ENCODE assay signal across 9 cellular contexts in genomic region chr17:57860414-57860999, GRCh38. TPM values are rescaled to one million over a fixed set of nuclear protein-coding genes. Genes with fewer than 3 reads are reported as not detected.
DNase-seq lines count a peak whose midpoint lies in the region; ATAC-seq and TF ChIP-seq lines count a peak whose summit lies in the region.
"Had no signal": no experiment of that assay in that cellular context is flagged by ENCODE, and none has a peak within 500 bp of the region (broad histone marks: within the 10 kb centered on the region; RNA-seq: fewer than 3 reads in every experiment).

No MANE protein-coding gene starts in this region.

- BruUV-seq in IMR-90 (replicated peaks; lab: Mats Ljungman, UMichigan) = no TSS peak

- H3K56ac ChIP-seq in IMR-90 (ENCODE audit: extremely low read depth, insufficient read depth, low read length) = no peak overlapping the region

- peak overlapping the region; percentile 26 for H3K4me3 ChIP-seq in CD4-positive, CD25-positive, alpha-beta regulatory T cell (ENCODE audit: low read depth, low read length)
- H3K4me3 ChIP-seq in IMR-90 (ENCODE audit: insufficient read depth, low read depth, low read length) = no peak overlapping the region
- H3K4me3 ChIP-seq in neutrophil (ENCODE audit: low read depth in 1 of 2, low read length in 1 of 2) = peak overlapping the region; percentile 78 to 81
- H3K4me3 ChIP-seq in brain microvascular endothelial cell (ENCODE audit: low read depth, low read length) = no peak overlapping the region

- no peaks in the 10 kb centered on the region for H3K79me1 ChIP-seq in IMR-90 (ENCODE audit: low read depth in 1 of 2, low read length in 2 of 2)

- H3K36me3 ChIP-seq in CD4-positive, CD25-positive, alpha-beta regulatory T cell (ENCODE audit: control insufficient read depth, insufficient read depth, low read length) = no peaks in the 10 kb centered on the region
- H3K36me3 ChIP-seq in IMR-90 (ENCODE audit: control insufficient read depth, insufficient read depth, low read length) (peaks cover 7% of the 10 kb centered on the region), neutrophil (peaks cover 8% of the 10 kb centered on the region), brain microvascular endothelial cell (replicated peaks) (no peaks in the 10 kb centered on the region)

- DNase-seq in CD4-positive, CD25-positive, alpha-beta regulatory T cell = no peak
- DNase-seq in IMR-90 = no peak
- DNase-seq in central memory CD8-positive, alpha-beta T cell (ENCODE audit: low spot score in 2 of 2) = no peak
- DNase-seq in SHP77 (lab: John Stamatoyannopoulos, UW) = no peak
- DNase-seq in midbrain (lab: John Stamatoyannopoulos, UW) = no peak
- no peak for DNase-seq in brain microvascular endothelial cell
- DNase-seq in NOMO-1 treated with DMSO at 0.1 percent for 48 hours (lab: John Stamatoyannopoulos, UW; ENCODE audit: unreplicated experiment) = no peak
- DNase-seq: NCI-H2029 treated with DMSO at 0.1 percent for 48 hours had no signal

- H3K27ac Mint-ChIP-seq in CD4-positive, CD25-positive, alpha-beta regulatory T cell = peak overlapping the region in 2 of 3 donors; percentile 49 to 76
- peak overlapping the region; percentile 76 for H3K27ac Mint-ChIP-seq in central memory CD8-positive, alpha-beta T cell (ENCODE audit: low read depth)

- no peak for TF ChIP-seq POLR2A in IMR-90 (IDR thresholded peaks at IDR 0.05; ENCODE audit: low read depth, low read length)

- no peaks in the 10 kb centered on the region for H3K36me3 Mint-ChIP-seq in CD4-positive, CD25-positive, alpha-beta regulatory T cell
- peaks cover 5% of the 10 kb centered on the region for H3K36me3 Mint-ChIP-seq in central memory CD8-positive, alpha-beta T cell (ENCODE audit: insufficient read depth)

- no peak overlapping the region for H3K9ac ChIP-seq in IMR-90 (ENCODE audit: low read depth, low read length)

- in situ Hi-C loops in IMR-90 (cut with MboI; ENCODE audit: low sequenced_read_pairs) (loop anchor here (25.0 kb wide), 1 partner anchor 477 kb away; the partner anchor contains the start of gene TSPOAP1), brain microvascular endothelial cell (cut with HindIII; ENCODE audit: low pct_ligation_motif_present, low sequenced_read_pairs) (no loop called here)

- H3K27me3 Mint-ChIP-seq in CD4-positive, CD25-positive, alpha-beta regulatory T cell = peaks cover 56% of the 10 kb centered on the region
- H3K27me3 Mint-ChIP-seq in central memory CD8-positive, alpha-beta T cell = peaks cover 50% of the 10 kb centered on the region

- 0 out of 2 replicates have a peak overlapping the region, but pooled peaks have one; percentile 8 for H4K5ac ChIP-seq in IMR-90 (ENCODE audit: low read depth, low read length)

- no peak overlapping the region for H3K18ac ChIP-seq in IMR-90 (ENCODE audit: low read depth, low read length)

- POLR2A ChIA-PET in IMR-90 (lab: Charles Lee; ENCODE audit: unreplicated experiment) = interaction anchor here (0.5 to 0.8 kb wide), 4 partner anchors 10 to 131 kb away, joined by 3 to 7 read pairs (median 4); no protein-coding TSS in a partner anchor

- dilution Hi-C loops in IMR-90 (cut with HindIII; ENCODE audit: low sequenced_read_pairs, unreplicated experiment) = loop anchor here (25.0 kb wide), 1 partner anchor 127 kb away; the partner anchor contains the start of gene VEZF1

- peak overlapping the region; percentile 66 for H2BK120ac ChIP-seq in IMR-90 (ENCODE audit: low read depth, low read length)

- H2BK5ac ChIP-seq in IMR-90 (ENCODE audit: low read depth, low read length, poor library complexity, severe bottlenecking) = peak overlapping the region; percentile 22

- H4K91ac ChIP-seq in IMR-90 (ENCODE audit: insufficient read depth, low read depth, low read length) = no peak overlapping the region

- peak overlapping the region; percentile 92; the same call in 1 of the 2 replicates for H2AK5ac ChIP-seq in IMR-90 (ENCODE audit: low read depth, low read length)

- no peaks in the 10 kb centered on the region; the same call in 1 of the 2 replicates for H3K9me1 ChIP-seq in IMR-90 (ENCODE audit: insufficient read depth, low read length)

- ATAC-seq in CD4-positive, CD25-positive, alpha-beta regulatory T cell (ENCODE audit: low read depth in 2 of 2) = no peak
- no peak for ATAC-seq in IMR-90 (ENCODE audit: low read depth)
- no peak for ATAC-seq in central memory CD8-positive, alpha-beta T cell (replicated peaks; ENCODE audit: extremely low read depth, poor library complexity, severe bottlenecking)

- H4K8ac ChIP-seq in IMR-90 (ENCODE audit: low read depth in 2 of 2, low read length in 2 of 2) = 0 out of 4 replicates have a peak overlapping the region, but pooled peaks of 1 of the 2 experiments have one; percentile 45

- peak overlapping the region; percentile 19; the same call in 1 of the 2 replicates for H3K4me2 ChIP-seq in IMR-90 (ENCODE audit: low read depth, low read length)

- peaks cover 0 to 1% (median 0%) of the 10 kb centered on the region in 7 donors for H3K9me3 Mint-ChIP-seq in CD4-positive, CD25-positive, alpha-beta regulatory T cell
- H3K9me3 Mint-ChIP-seq in central memory CD8-positive, alpha-beta T cell = no peaks in the 10 kb centered on the region

- TF ChIP-seq CTCF in IMR-90 (conservative IDR thresholded peaks at IDR 0.05; ENCODE audit: low read depth, low read length) = no peak
- no peak for TF ChIP-seq CTCF in neutrophil (IDR thresholded peaks at IDR 0.05)
- no peak for TF ChIP-seq CTCF in brain microvascular endothelial cell (IDR thresholded peaks at IDR 0.05; ENCODE audit: low read depth, low read length, missing control alignments)

- CTCF ChIA-PET in IMR-90 (lab: Yijun Ruan, JAX) = interaction anchor here (0.7 to 2.5 kb wide), 9 partner anchors 15 to 751 kb away, joined by 3 to 11 read pairs (median 3); partner anchors contain the start of gene SRSF1

- H2BK15ac ChIP-seq in IMR-90 (ENCODE audit: low read depth, low read length) = peak overlapping the region; percentile 45; the same call in 2 of the 3 replicates

- peak overlapping the region; percentile 16 for H2BK20ac ChIP-seq in IMR-90 (ENCODE audit: low read depth, low read length)

- peaks cover 0 to 14% (median 9%) of the 10 kb centered on the region in 4 donors for H3K4me1 Mint-ChIP-seq in CD4-positive, CD25-positive, alpha-beta regulatory T cell
- H3K4me1 Mint-ChIP-seq in central memory CD8-positive, alpha-beta T cell = peaks cover 11% of the 10 kb centered on the region

- H3K27me3 ChIP-seq in CD4-positive, CD25-positive, alpha-beta regulatory T cell (ENCODE audit: control insufficient read depth, insufficient read depth, low read length) = peaks cover 9% of the 10 kb centered on the region
- H3K27me3 ChIP-seq in IMR-90 (ENCODE audit: control insufficient read depth, insufficient read depth, low read length) = no peaks in the 10 kb centered on the region
- H3K27me3 ChIP-seq in neutrophil = no peaks in the 10 kb centered on the region
- H3K27me3 ChIP-seq in brain microvascular endothelial cell (replicated peaks) = no peaks in the 10 kb centered on the region

- peak overlapping the region in 3 of 4 donors; percentile 74 to 88 (median 81) for H3K4me3 Mint-ChIP-seq in CD4-positive, CD25-positive, alpha-beta regulatory T cell
- peak overlapping the region; percentile 74 for H3K4me3 Mint-ChIP-seq in central memory CD8-positive, alpha-beta T cell

- WGBS in IMR-90 (ENCODE audit: extremely low coverage in 2 of 2, insufficient read length in 1 of 2), 2 experiments = 97% methylated on average over 4 of the region's 6 CpGs; no CpG with 5 or more reads in 1 of the 2 experiments

- H2AK9ac ChIP-seq in IMR-90 (replicated peaks; ENCODE audit: low read depth, low read length, poor library complexity) = peak overlapping the region; percentile 67

- H3K4ac ChIP-seq in IMR-90 (ENCODE audit: low read depth, low read length) = peak overlapping the region; percentile 79

- H2AFZ ChIP-seq in IMR-90 (replicated peaks; ENCODE audit: low read length, poor library complexity) = peak overlapping the region; percentile 87

- peak overlapping the region; percentile 67; the same call in 1 of the 2 replicates for H3K23ac ChIP-seq in IMR-90 (ENCODE audit: low read depth, low read length)

- intact Hi-C loops in IMR-90 (cut with micrococcal nuclease) = no loop called here

- H3K9me3 ChIP-seq in CD4-positive, CD25-positive, alpha-beta regulatory T cell (ENCODE audit: control insufficient read depth in 2 of 2, low read length in 2 of 2) = no peaks in the 10 kb centered on the region
- H3K9me3 ChIP-seq in IMR-90 (ENCODE audit: control insufficient read depth, insufficient read depth, low read length) (no peaks in the 10 kb centered on the region), neutrophil (no peaks in the 10 kb centered on the region)

- no peaks in the 10 kb centered on the region for H4K20me1 ChIP-seq in IMR-90 (ENCODE audit: insufficient read depth, low read length)

- H3K14ac ChIP-seq in IMR-90 (replicated peaks; ENCODE audit: low read depth, low read length) = peak overlapping the region; percentile 67; the same call in 1 of the 2 replicates

- no peak for TF ChIP-seq RAD21 in IMR-90 (IDR thresholded peaks at IDR 0.05; ENCODE audit: low read length)

- H3K4me1 ChIP-seq in CD4-positive, CD25-positive, alpha-beta regulatory T cell (ENCODE audit: control insufficient read depth, insufficient read depth, low read length, poor library complexity, severe bottlenecking) = peaks cover 16% of the 10 kb centered on the region
- peaks cover 18% of the 10 kb centered on the region for H3K4me1 ChIP-seq in IMR-90 (ENCODE audit: control insufficient read depth, insufficient read depth, low read length)
- peaks cover 24 to 32% of the 10 kb centered on the region in 2 experiments for H3K4me1 ChIP-seq in neutrophil (ENCODE audit: control insufficient read depth in 1 of 2, insufficient read depth in 1 of 2, low read depth in 1 of 2, low read length in 1 of 2)

- no peak overlapping the region for H3K27ac ChIP-seq in CD4-positive, CD25-positive, alpha-beta regulatory T cell (ENCODE audit: insufficient read depth, low read length, poor library complexity, severe bottlenecking)
- H3K27ac ChIP-seq in IMR-90 (ENCODE audit: insufficient read depth, low read length) (peak overlapping the region; percentile 45), neutrophil (peak overlapping the region; percentile 92), brain microvascular endothelial cell (no peak overlapping the region)

TF ChIP-seq in IMR-90, 13 proteins besides CTCF, POLR2A, EP300 and RAD21:
- no peak for TF ChIP-seq BHLHE40 (IDR thresholded peaks at IDR 0.05; ENCODE audit: low read depth, low read length)
- TF ChIP-seq RFX5 (IDR thresholded peaks at IDR 0.05; ENCODE audit: low read depth, low read length) = peak; percentile 82

RNA-seq across cellular contexts. Expression of gene MRPS23, which starts 10.7 kb away (rescaled TPM):
- total RNA-seq in CD4-positive, CD25-positive, alpha-beta regulatory T cell = 14.0 TPM
- polyA plus RNA-seq in CD4-positive, CD25-positive, alpha-beta regulatory T cell = 10 to 100 TPM; 34.0 to 44.0 (median 40.5) TPM
- total RNA-seq in IMR-90 (2012; rRNA removed) = 37.3 and 41.7 TPM in 2 replicates
- 22.1 and 23.5 TPM in 2 replicates for polyA plus RNA-seq in IMR-90 (2012; rRNA removed)
- 22.4 and 35.2 TPM in 2 replicates for polyA plus RNA-seq in IMR-90 (2012; cell fraction: cytosol; rRNA removed)
- polyA plus RNA-seq in IMR-90 (2012; cell fraction: nucleus; rRNA removed; ENCODE audit: low replicate concordance) = 9.9 and 18.3 TPM in 2 replicates

Comparison
In these comparisons a context has a peak if more than half of its experiments do, and no peak if none do; other contexts are left out.
1. H3K27ac ChIP-seq: peak in IMR-90 (single experiment) and neutrophil (single experiment); none in CD4-positive, CD25-positive, alpha-beta regulatory T cell (single experiment) and brain microvascular endothelial cell (single experiment).
2. H3K4me3 ChIP-seq: peak in CD4-positive, CD25-positive, alpha-beta regulatory T cell (single experiment) and neutrophil (2 of 2); none in IMR-90 (single experiment) and brain microvascular endothelial cell (single experiment).